ENCODE assay signal across 1 cellular context in genomic region chr9:35920004-35920658, GRCh38.
TF ChIP-seq lines count a peak whose summit lies in the region.

No MANE protein-coding gene starts in this region.

TF ChIP-seq in GM23338, 12 proteins besides CTCF, POLR2A, EP300 and RAD21 (continued from another document):
- no peak for TF ChIP-seq ZNF462 (CRISPR knock-in tag; IDR thresholded peaks at IDR 0.05)
- no peak for TF ChIP-seq NANOG (IDR thresholded peaks at IDR 0.05; ENCODE audit: borderline replicate concordance)
